Comparison of ENCODE assay signal across 26 cellular contexts in the genomic region with DNA sequence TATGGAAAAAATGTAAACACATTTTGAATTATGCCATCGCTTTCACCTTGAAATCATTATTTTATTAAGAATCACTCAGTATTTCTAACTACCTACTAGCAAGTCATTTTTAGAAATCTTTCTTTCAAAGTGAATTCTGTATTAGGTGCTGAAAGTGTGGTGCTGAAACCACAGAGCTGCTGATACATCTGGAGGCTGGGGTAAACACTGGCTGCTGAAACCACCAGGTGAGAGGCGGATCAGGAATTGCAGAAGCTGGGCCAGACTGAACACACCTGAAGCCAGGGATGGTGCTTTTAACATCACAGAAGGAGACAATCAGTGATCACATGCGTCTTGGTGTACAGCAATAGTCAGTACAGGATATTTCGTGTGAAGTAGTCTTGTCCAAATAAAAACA. TPM values are rescaled to one million over a fixed set of nuclear protein-coding genes. Genes with fewer than 3 reads are reported as not detected.
A peak's percentile ranks its signal among the peaks of the same experiment; 100 is the strongest.
DNase-seq lines count a peak whose midpoint lies in the region; TF ChIP-seq lines count a peak whose summit lies in the region.
"Had no signal": no experiment of that assay in that cellular context is flagged by ENCODE, and none has a peak within 500 bp of the region (broad histone marks: within the 10 kb centered on the region; RNA-seq: fewer than 3 reads in every experiment).

No MANE protein-coding gene starts in this region.

- H3K36me3 ChIP-seq in KMS-11 (ENCODE audit: insufficient read depth) (no peaks in the 10 kb centered on the region), colonic mucosa (no peaks in the 10 kb centered on the region), mucosa of rectum (ENCODE audit: control insufficient read depth in 2 of 2, insufficient read depth in 2 of 2, low read length in 2 of 2) (no peaks in the 10 kb centered on the region)
- H3K36me3 ChIP-seq: esophagus squamous epithelium, gastroesophageal sphincter, WERI-Rb-1 had no signal

- H3K4me2 ChIP-seq in KMS-11: peak overlapping the region; percentile 32

- H3K27ac ChIP-seq in KMS-11 (peak overlapping the region; percentile 10; the same call in 1 of the 2 replicates), colonic mucosa (peak overlapping the region; percentile 78), mucosa of rectum (ENCODE audit: low read depth in 2 of 2, low read length in 2 of 2) (peak overlapping the region; percentile 72 to 82)
- H3K27ac ChIP-seq: WERI-Rb-1 had no signal

- H3K9ac ChIP-seq in KMS-11: no peak overlapping the region
- no peak overlapping the region for H3K9ac ChIP-seq in colonic mucosa (ENCODE audit: low read depth in 2 of 2, low read length in 2 of 2)
- H3K9ac ChIP-seq in mucosa of rectum (ENCODE audit: low read depth in 1 of 2, low read length in 2 of 2): no peak overlapping the region

- H2AFZ ChIP-seq in KMS-11 (ENCODE audit: low read depth): no peak overlapping the region

- peak; percentile 19 for DNase-seq in GM12865 (ENCODE audit: low read depth)
- no peak for DNase-seq in colonic mucosa
- DNase-seq in GOT3 (lab: John Stamatoyannopoulos, UW): no peak
- DNase-seq in stimulated activated CD4-positive, alpha-beta T cell treated with anti-CD3 and anti-CD28 coated beads, Interleukin-4, amount 100 ng/mL, for 24 hours: no peak
- DNase-seq in AG20443 (ENCODE audit: low spot score): no peak
- DNase-seq: activated CD4-positive, alpha-beta T cell treated with anti-CD3 and anti-CD28 coated beads for 4 hours; activated CD8-positive, alpha-beta memory T cell treated with anti-CD3 and anti-CD28 coated beads for 24 hours; activated effector memory CD4-positive, alpha-beta T cell treated with anti-CD3 and anti-CD28 coated beads, Interleukin-2, amount 50 U/mL, for 16 hours; activated T-cell treated with anti-CD3 and anti-CD28 coated beads for 4 hours; C1 segment of cervical spinal cord; caudate nucleus; esophagus squamous epithelium; NCI-H1092; NCI-H1694 treated with DMSO at 0.1 percent for 48 hours; NCI-H446; NCI-H774; posterior cingulate gyrus; right cardiac atrium; stimulated activated CD4-positive, alpha-beta T cell treated with anti-CD3 and anti-CD28 coated beads, Interleukin-1b, Interleukin-23, amount 100 ng/mL, for 48 hours; T1000; trophoblast cell; WERI-Rb-1 had no signal

- intact Hi-C loops in colonic mucosa (cut with DNase I): no loop called here

- H4K20me1 ChIP-seq in KMS-11 (ENCODE audit: insufficient read depth): no peaks in the 10 kb centered on the region

- no peak for TF ChIP-seq CTCF in GM12865 (IDR thresholded peaks at IDR 0.05; ENCODE audit: insufficient read depth, low read depth, low read length, missing control alignments)
- TF ChIP-seq CTCF in KMS-11 (conservative IDR thresholded peaks at IDR 0.05; ENCODE audit: low read depth, low read length): no peak
- TF ChIP-seq CTCF in colonic mucosa (IDR thresholded peaks at IDR 0.05): no peak

- no peaks in the 10 kb centered on the region for H3K79me2 ChIP-seq in KMS-11 (ENCODE audit: insufficient read depth, low read depth)

- no peaks in the 10 kb centered on the region for H3K9me3 ChIP-seq in colonic mucosa
- peaks cover 0 to 2% of the 10 kb centered on the region in 2 donors for H3K9me3 ChIP-seq in mucosa of rectum (ENCODE audit: control insufficient read depth in 2 of 2, low read length in 2 of 2)
- H3K9me3 ChIP-seq: esophagus squamous epithelium, gastroesophageal sphincter had no signal

- H3K27me3 ChIP-seq in KMS-11 (ENCODE audit: insufficient read depth, low read depth) (no peaks in the 10 kb centered on the region), colonic mucosa (no peaks in the 10 kb centered on the region), mucosa of rectum (ENCODE audit: control insufficient read depth in 2 of 2, insufficient read depth in 2 of 2, low read length in 2 of 2) (no peaks in the 10 kb centered on the region)
- H3K27me3 ChIP-seq: esophagus squamous epithelium, gastroesophageal sphincter had no signal

- H3K4me1 ChIP-seq in KMS-11 (ENCODE audit: low read depth, poor library complexity, severe bottlenecking) (peaks cover 36% of the 10 kb centered on the region), colonic mucosa (no peaks in the 10 kb centered on the region), mucosa of rectum (ENCODE audit: control insufficient read depth in 2 of 2, insufficient read depth in 2 of 2, low read length in 2 of 2) (peaks cover 3 to 19% of the 10 kb centered on the region in 2 donors)

- H3K4me3 ChIP-seq in GM12865 (ENCODE audit: low read depth, low read length) (no peak overlapping the region), KMS-11 (IDR thresholded peaks at IDR 0.05; ENCODE audit: insufficient read depth, low read depth, low read length) (no peak overlapping the region), colonic mucosa (no peak overlapping the region), mucosa of rectum (ENCODE audit: low read length in 2 of 2) (no peak overlapping the region)
- H3K4me3 ChIP-seq: esophagus squamous epithelium, gastroesophageal sphincter, lung had no signal

RNA-seq across cellular contexts. Expression of gene KCNE1, which starts 42.2 kb away (rescaled TPM):
- total RNA-seq in colonic mucosa: under 1 TPM in 1 of 2 donors, not detected in 1; 0.11 TPM

Comparison
In these comparisons a context has a peak if more than half of its experiments do, and no peak if none do; other contexts are left out.
1. H3K27ac ChIP-seq: peak in every context shown above with its lines; median percentile 78 in colonic mucosa; 77 in mucosa of rectum; 10 in KMS-11.